ENCODE assay signal across 21 cellular contexts in genomic region chr6:87791485-87791884, GRCh38.
"Had no signal": no experiment of that assay in that cellular context is flagged by ENCODE, and none has a peak within 500 bp of the region (broad histone marks: within the 10 kb centered on the region; RNA-seq: fewer than 3 reads in every experiment).

No MANE protein-coding gene starts in this region.

- H3K36me3 Mint-ChIP-seq: natural killer cell; stimulated activated memory B cell treated with anti-CD40 and anti-IgM and Interleukin-4, amounts not matched to agents 10 μg/mL and 1 μg/mL and 100 μg/mL, for 72 hours; type B pancreatic cell had no signal

- H3K4me1 Mint-ChIP-seq: natural killer cell had no signal

- H3K27me3 ChIP-seq: neutrophil, testis, tibial artery had no signal

- H3K27ac ChIP-seq: left ventricle myocardium inferior, lower lobe of right lung, neutrophil, parathyroid adenoma, testis, tibial artery had no signal

- H3K27me3 Mint-ChIP-seq: progenitor cell of endocrine pancreas; stimulated activated memory B cell treated with anti-CD40 and anti-IgM and Interleukin-4, amounts not matched to agents 10 μg/mL and 1 μg/mL and 100 μg/mL, for 72 hours; type B pancreatic cell had no signal

- H3K4me1 ChIP-seq: lower lobe of right lung, parathyroid adenoma, tibial artery had no signal

- ATAC-seq: lower lobe of right lung; natural killer cell; sciatic nerve; stimulated activated memory B cell treated with anti-CD40 and anti-IgM and Interleukin-4, amounts not matched to agents 10 μg/mL and 1 μg/mL and 100 μg/mL, for 72 hours; stimulated activated naive CD8-positive, alpha-beta T cell treated with anti-CD3 and anti-CD28 coated beads, Interleukin-15, Interleukin-2, amounts not matched to agents 100 U/mL and 50 U/mL, for 24 hours had no signal

- H3K4me3 ChIP-seq: left ventricle myocardium inferior, lower lobe of right lung, testis, tibial artery had no signal

- H2AFZ ChIP-seq: parathyroid adenoma had no signal

- DNase-seq: cortex of kidney; effector CD4-positive, alpha-beta T cell; head of caudate nucleus; left cardiac atrium; left ventricle myocardium inferior; lower lobe of right lung; natural killer cell; stimulated activated CD4-positive, alpha-beta T cell treated with anti-CD3 and anti-CD28 coated beads, Interleukin-2, amount 100 ng/mL, for 24 hours; stimulated activated CD4-positive, alpha-beta T cell treated with anti-CD3 and anti-CD28 coated beads, Interleukin-4, amount 100 ng/mL, for 24 hours; stimulated activated naive CD8-positive, alpha-beta T cell treated with anti-CD3 and anti-CD28 coated beads, Interleukin-15, Interleukin-2, amounts not matched to agents 100 U/mL and 50 U/mL, for 24 hours; substantia nigra; testis; tibial artery had no signal

- H3K27ac Mint-ChIP-seq: natural killer cell; progenitor cell of endocrine pancreas; stimulated activated memory B cell treated with anti-CD40 and anti-IgM and Interleukin-4, amounts not matched to agents 10 μg/mL and 1 μg/mL and 100 μg/mL, for 72 hours; type B pancreatic cell had no signal

- H3K79me2 ChIP-seq: parathyroid adenoma had no signal

- H3K36me3 ChIP-seq: left ventricle myocardium inferior, lower lobe of right lung, neutrophil, tibial artery had no signal

- H3K9me3 Mint-ChIP-seq: natural killer cell; neural crest cell; stimulated activated memory B cell treated with anti-CD40 and anti-IgM and Interleukin-4, amounts not matched to agents 10 μg/mL and 1 μg/mL and 100 μg/mL, for 72 hours; type B pancreatic cell had no signal

- FAIRE-seq: frontal cortex had no signal

- H3K9me3 ChIP-seq: left ventricle myocardium inferior, lower lobe of right lung, neutrophil, testis, tibial artery had no signal

- H3K4me3 Mint-ChIP-seq: natural killer cell; neural crest cell; stimulated activated memory B cell treated with anti-CD40 and anti-IgM and Interleukin-4, amounts not matched to agents 10 μg/mL and 1 μg/mL and 100 μg/mL, for 72 hours; type B pancreatic cell had no signal
